In the genomic region with DNA sequence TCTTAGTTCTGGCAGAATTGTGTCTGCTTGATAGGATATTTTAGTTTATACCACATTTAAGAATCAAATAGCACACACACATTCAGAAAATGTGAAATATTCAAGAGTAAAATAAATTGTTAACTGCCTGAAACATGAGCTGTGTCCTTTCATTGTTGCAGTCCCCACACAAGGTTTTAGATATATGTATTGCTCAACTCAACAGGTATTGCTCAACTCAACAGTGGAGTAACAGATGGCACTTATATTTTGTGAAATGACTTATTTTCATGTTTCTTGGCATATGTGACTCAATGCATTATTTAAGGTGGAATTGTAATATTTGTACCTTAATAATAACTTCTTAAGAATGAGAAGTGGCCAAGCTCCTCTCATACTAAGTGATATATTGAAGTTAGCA, we compare ENCODE assay signal across 15 cellular contexts.
"Had no signal": no experiment of that assay in that cellular context is flagged by ENCODE, and none has a peak within 500 bp of the region (broad histone marks: within the 10 kb centered on the region; RNA-seq: fewer than 3 reads in every experiment).

No MANE protein-coding gene starts in this region.

- FAIRE-seq: astrocyte had no signal

- DNase-seq: activated CD4-positive, CD25-positive, alpha-beta regulatory T cell treated with anti-CD3 and anti-CD28 coated beads, Interleukin-2, amount 50 U/mL, for 72 hours; activated naive CD4-positive, alpha-beta T cell treated with Interleukin-2 at 50 U/mL for 16 hours; dorsolateral prefrontal cortex; islet precursor cell; nephron progenitor cell; occipital lobe; stimulated activated CD4-positive, alpha-beta T cell treated with anti-CD3 and anti-CD28 coated beads, Interleukin-4, amount 100 ng/mL, for 4 hours; stimulated activated CD8-positive, alpha-beta memory T cell treated with anti-CD3 and anti-CD28 coated beads, Interleukin-4, amount 100 ng/mL, for 48 hours; stimulated activated naive CD4-positive, alpha-beta T cell treated with Interleukin-2 at 50 U/mL for 16 hours; substantia nigra; transverse colon had no signal

- H3K4me3 ChIP-seq: dorsolateral prefrontal cortex, lung, skin epidermis, transverse colon, vagina had no signal
